ENCODE assay signal across 8 cellular contexts in genomic region chr4:152679414-152680281, GRCh38. TPM values are rescaled to one million over a fixed set of nuclear protein-coding genes. Genes with fewer than 3 reads are reported as not detected.
DNase-seq lines count a peak whose midpoint lies in the region; ATAC-seq and TF ChIP-seq lines count a peak whose summit lies in the region.

TMEM154 (minus strand) TSS chr4:152679997; CDS start chr4:152679933, 64 bp downstream.

- H3K27ac ChIP-seq in A673 (ENCODE audit: low read depth, low read length, poor library complexity, severe bottlenecking) (peak within 1 kb of the TSS; percentile 38), muscle layer of duodenum (ENCODE audit: low read length) (peak within 1 kb of the TSS; percentile 3)

- POLR2A ChIA-PET in A673 (lab: Charles Lee; ENCODE audit: low non-redundant PET), result no interaction called here

- peaks cover 28% of the 10 kb centered on the region for H3K4me1 ChIP-seq in A673 (ENCODE audit: insufficient read depth, low read length, poor library complexity, severe bottlenecking)
- no peaks in the 10 kb centered on the region for H3K4me1 ChIP-seq in muscle layer of duodenum (ENCODE audit: control insufficient read depth in 1 of 2, insufficient read depth in 2 of 2, low read length in 2 of 2)

- H3K4me3 ChIP-seq in A673 (ENCODE audit: low read depth, low read length, poor library complexity, severe bottlenecking), result peak within 1 kb of the TSS; percentile 41
- peak within 1 kb of the TSS; percentile 55 for H3K4me3 ChIP-seq in epithelial cell of proximal tubule (ENCODE audit: low read depth, low read length)
- H3K4me3 ChIP-seq in muscle layer of duodenum (ENCODE audit: low read depth in 1 of 2, low read length in 2 of 2), result peak within 1 kb of the TSS; percentile 63 to 78

- BruUV-seq in A673 (replicated peaks; lab: Mats Ljungman, UMichigan), result no TSS peak

- H3K27me3 ChIP-seq in A673 (replicated peaks; ENCODE audit: insufficient read depth, low read depth, low read length, poor library complexity), result no peaks in the 10 kb centered on the region
- H3K27me3 ChIP-seq in muscle layer of duodenum (ENCODE audit: low read depth, low read length), result no peaks in the 10 kb centered on the region

- CTCF ChIA-PET in A673 (lab: Charles Lee), result no interaction called here

- peak; percentile 78 for DNase-seq in A673 (ENCODE audit: low spot score)
- peak; percentile 98 to 99 for DNase-seq in NOMO-1 (lab: John Stamatoyannopoulos, UW; ENCODE audit: unreplicated experiment in 2 of 2)
- DNase-seq in activated CD8-positive, alpha-beta memory T cell treated with anti-CD3 and anti-CD28 coated beads, Interleukin-2, amount 50 U/mL, for 4 hours, result peak; percentile 47
- DNase-seq in epithelial cell of proximal tubule (ENCODE audit: low read depth), result peak; percentile 51
- peak; percentile 70 for DNase-seq in stimulated activated CD8-positive, alpha-beta memory T cell treated with anti-CD3 and anti-CD28 coated beads, Interleukin-4, amount 100 ng/mL, for 48 hours

- intact Hi-C loops in A673 (cut with micrococcal nuclease; ENCODE audit: unreplicated experiment), result no loop called here

- ATAC-seq in GM18511 (IDR thresholded peaks at IDR 0.05; ENCODE audit: unreplicated experiment) (peak; percentile 64), HG03025 (IDR thresholded peaks at IDR 0.05; ENCODE audit: low FRiP score, unreplicated experiment) (peak; percentile 67)

- TF ChIP-seq CTCF in A673 (conservative IDR thresholded peaks at IDR 0.05; ENCODE audit: low read depth, low read length) (no peak), epithelial cell of proximal tubule (conservative IDR thresholded peaks at IDR 0.05; ENCODE audit: low read depth, low read length) (no peak)

- H3K36me3 ChIP-seq in A673 (ENCODE audit: insufficient read depth, low read length, poor library complexity, severe bottlenecking) (no peaks in the 10 kb centered on the region), muscle layer of duodenum (ENCODE audit: control insufficient read depth in 1 of 2, insufficient read depth in 2 of 2, low read length in 2 of 2) (no peaks in the 10 kb centered on the region)

- H3K9me3 ChIP-seq in A673 (ENCODE audit: low read depth, low read length, poor library complexity, severe bottlenecking), result no peaks in the 10 kb centered on the region
- no peaks in the 10 kb centered on the region for H3K9me3 ChIP-seq in muscle layer of duodenum (ENCODE audit: control insufficient read depth in 1 of 2, low read length in 2 of 2)

RNA-seq across cellular contexts. Expression of gene TMEM154, which starts in this region (rescaled TPM):
- total RNA-seq in A673 (2021), result 2.3 and 2.6 TPM in 2 replicates
- total RNA-seq in epithelial cell of proximal tubule, result 11.8 and 21.9 TPM in 2 replicates

Comparison
In these comparisons a context has a peak if more than half of its experiments do, and no peak if none do; other contexts are left out.
1. Peak in every context shown above with its lines: DNase-seq, ATAC-seq, H3K4me3 ChIP-seq and H3K27ac ChIP-seq.
2. DNase-seq: peak in every context shown above with its lines; median percentile 98 in NOMO-1; 78 in A673; 70 in stimulated activated CD8-positive, alpha-beta memory T cell treated with anti-CD3 and anti-CD28 coated beads, Interleukin-4, amount 100 ng/mL, for 48 hours; 51 in epithelial cell of proximal tubule; 47 in activated CD8-positive, alpha-beta memory T cell treated with anti-CD3 and anti-CD28 coated beads, Interleukin-2, amount 50 U/mL, for 4 hours.